24 cellular contexts compared by ENCODE assay signal in the genomic region with DNA sequence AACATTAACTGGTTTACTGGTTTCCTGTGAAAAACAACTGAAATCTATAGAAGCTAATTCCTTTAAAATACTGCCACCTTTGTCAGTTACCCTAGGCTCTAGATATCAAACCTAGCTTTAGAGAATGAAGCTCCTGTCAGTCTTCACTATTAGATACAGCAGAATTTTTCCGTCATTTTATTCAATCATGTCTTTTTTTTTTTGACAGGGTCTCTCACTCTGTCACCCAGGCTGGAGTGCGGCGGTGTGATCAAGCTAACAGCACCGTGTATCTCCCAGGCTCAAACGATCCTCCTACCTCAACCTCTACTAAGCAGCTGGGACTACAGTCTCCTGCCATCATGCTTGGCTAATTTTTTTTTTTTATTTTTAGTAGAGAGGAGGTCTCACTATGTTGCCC.
"Had no signal": no experiment of that assay in that cellular context is flagged by ENCODE, and none has a peak within 500 bp of the region (broad histone marks: within the 10 kb centered on the region; RNA-seq: fewer than 3 reads in every experiment).

No MANE protein-coding gene starts in this region.

- DNase-seq: colonic mucosa; cortex of kidney; dermis blood vessel endothelial cell; dorsolateral prefrontal cortex; effector CD4-positive, alpha-beta T cell; effector CD8-positive, alpha-beta T cell; effector memory CD4-positive, alpha-beta T cell; effector memory CD8-positive, alpha-beta T cell; endodermal cell; erythroblast; esophagus squamous epithelium; foreskin fibroblast; foreskin keratinocyte; foreskin melanocyte; gastrocnemius medialis; glutamatergic neuron; head of caudate nucleus; heart left ventricle; heart right ventricle had no signal

- H3K4me3 ChIP-seq: colonic mucosa, coronary artery, dorsolateral prefrontal cortex, esophagus muscularis mucosa, esophagus squamous epithelium, gastrocnemius medialis, gastroesophageal sphincter, heart left ventricle, heart right ventricle had no signal

- H3K27me3 ChIP-seq: colonic mucosa, dorsolateral prefrontal cortex, esophagus muscularis mucosa, esophagus squamous epithelium, foreskin keratinocyte, gastrocnemius medialis, gastroesophageal sphincter, heart left ventricle, heart right ventricle had no signal

- H3K27ac ChIP-seq: colonic mucosa, coronary artery, dorsolateral prefrontal cortex, epithelial cell of prostate, esophagus muscularis mucosa, esophagus squamous epithelium, foreskin keratinocyte, gastrocnemius medialis, gastroesophageal sphincter, heart left ventricle, heart right ventricle had no signal

- H3K36me3 ChIP-seq: colonic mucosa, esophagus muscularis mucosa, esophagus squamous epithelium, gastrocnemius medialis, gastroesophageal sphincter, heart left ventricle, heart right ventricle had no signal

- H3K9me3 ChIP-seq: colonic mucosa, esophagus squamous epithelium, gastrocnemius medialis had no signal

- ATAC-seq: effector memory CD8-positive, alpha-beta T cell; esophagus mucosa; foreskin keratinocyte; gastrocnemius medialis; gastroesophageal sphincter; heart left ventricle; heart right ventricle had no signal
